ENCODE assay signal across 22 cellular contexts in genomic region chr15:76764004-76764403, GRCh38.
"Had no signal": no experiment of that assay in that cellular context is flagged by ENCODE, and none has a peak within 500 bp of the region (broad histone marks: within the 10 kb centered on the region; RNA-seq: fewer than 3 reads in every experiment).

No MANE protein-coding gene starts in this region.

- FAIRE-seq: colon, endothelial cell of umbilical vein, islet of Langerhans, keratinocyte had no signal

- ATAC-seq: gastrocnemius medialis; heart right ventricle; left lung; left ventricle myocardium superior; lower lobe of right lung; naive thymus-derived CD4-positive, alpha-beta T cell had no signal

- H3K27ac ChIP-seq: coronary artery, dorsolateral prefrontal cortex, esophagus squamous epithelium, gastrocnemius medialis, heart right ventricle, left lung, lower lobe of right lung had no signal

- H3K9me3 ChIP-seq: gastrocnemius medialis, lower lobe of right lung had no signal

- H3K27me3 ChIP-seq: dorsolateral prefrontal cortex, esophagus squamous epithelium, gastrocnemius medialis, heart right ventricle, left lung had no signal

- H3K4me1 ChIP-seq: esophagus squamous epithelium, gastrocnemius medialis, heart right ventricle, left lung, lower lobe of right lung had no signal

- H3K4me3 ChIP-seq: coronary artery, dorsolateral prefrontal cortex, esophagus squamous epithelium, gastrocnemius medialis, heart right ventricle, left lung, lower lobe of right lung had no signal

- DNase-seq: dermis blood vessel endothelial cell; dorsolateral prefrontal cortex; effector CD4-positive, alpha-beta T cell; effector memory CD4-positive, alpha-beta T cell; esophagus squamous epithelium; foreskin fibroblast; foreskin melanocyte; gastrocnemius medialis; glutamatergic neuron; head of caudate nucleus; heart right ventricle; hippocampal formation; left lung; left ventricle myocardium superior; lower lobe of right lung; mesenchymal stem cell; naive thymus-derived CD4-positive, alpha-beta T cell had no signal
